Comparison of ENCODE assay signal across 1 cellular context in the genomic region with DNA sequence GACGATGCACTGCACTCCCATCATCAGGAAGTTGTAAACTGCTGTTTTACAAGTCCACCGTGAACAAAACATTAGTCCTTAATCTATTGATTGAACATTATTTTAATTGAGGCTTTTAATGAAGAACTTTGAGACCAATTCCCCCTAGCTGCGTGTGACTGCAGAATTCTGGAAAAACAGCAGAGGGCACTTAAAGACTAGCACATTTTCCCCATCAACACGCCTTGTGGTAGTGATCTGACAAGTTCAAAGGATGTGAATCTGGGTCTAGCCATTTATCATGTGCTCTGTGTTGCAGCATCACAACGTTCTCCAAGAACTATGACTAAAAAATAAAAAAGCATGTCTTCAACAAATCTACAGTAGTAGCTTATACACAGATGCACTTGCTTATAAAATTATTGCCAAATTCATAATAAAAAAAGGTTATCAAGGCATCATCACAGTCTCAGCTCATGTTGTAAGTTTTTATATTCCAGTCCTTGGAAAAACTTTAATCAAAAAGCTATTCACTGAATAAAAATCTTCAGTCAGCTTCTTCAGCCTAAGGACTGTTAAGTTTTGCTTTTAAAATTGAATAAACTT.
TF ChIP-seq lines count a peak whose summit lies in the region.

No MANE protein-coding gene starts in this region.

TF ChIP-seq in GM23338, 12 proteins besides CTCF, POLR2A, EP300 and RAD21 (continued from another document):
- TF ChIP-seq EZH2 (IDR thresholded peaks at IDR 0.05; ENCODE audit: low read depth, unreplicated experiment) (no peak), CREB1 (CRISPR knock-in tag; IDR thresholded peaks at IDR 0.05; ENCODE audit: low read depth) (no peak), POLR2AphosphoS5 (IDR thresholded peaks at IDR 0.05; ENCODE audit: low read depth) (no peak)
